In the genomic region with DNA sequence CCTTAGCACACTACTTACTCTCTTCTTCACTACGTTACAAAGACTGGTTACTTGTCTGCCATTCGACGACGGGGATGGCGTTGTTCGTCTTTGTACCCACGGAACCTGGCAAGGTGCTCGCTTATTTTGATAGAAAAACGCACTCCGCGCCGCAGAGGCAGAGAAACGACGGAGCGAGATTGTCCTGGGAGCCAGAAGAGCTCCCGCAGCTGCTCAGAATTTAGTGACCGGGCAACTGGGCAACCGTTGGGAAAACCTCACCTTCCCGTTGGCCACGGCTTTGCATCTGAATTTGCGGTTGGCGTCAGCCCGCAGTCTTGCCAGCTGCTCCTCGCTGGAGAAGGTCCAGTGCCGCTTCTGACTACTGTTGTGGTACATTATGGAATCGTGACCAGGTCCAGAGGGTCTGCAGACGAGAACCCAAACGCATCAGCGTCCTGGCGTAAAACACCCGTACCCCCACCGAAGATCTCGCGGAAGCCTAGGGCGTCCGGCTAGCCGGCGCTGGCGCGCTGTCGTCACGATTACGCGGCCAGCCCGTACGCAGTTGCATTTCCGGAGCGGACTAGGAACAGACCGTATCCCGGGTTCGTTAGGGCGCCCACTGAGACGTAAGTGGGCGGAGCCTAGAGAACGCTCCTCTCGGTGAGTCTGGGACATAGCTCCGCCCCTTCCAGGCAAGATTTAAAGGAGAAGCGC, we compare ENCODE assay signal across 2 cellular contexts.
A peak's percentile ranks its signal among the peaks of the same experiment; 100 is the strongest.
TF ChIP-seq lines count a peak whose summit lies in the region.

CCNH (minus strand) TSS at position 514 of the 699 bp plus-strand sequence; CDS start at position 378, 136 bp downstream.

TF ChIP-seq in IMR-90, 13 proteins besides CTCF, POLR2A, EP300 and RAD21:
- TF ChIP-seq MXI1 (IDR thresholded peaks at IDR 0.05; ENCODE audit: borderline replicate concordance, low read depth, low read length) = no peak
- 0 out of 2 replicates have a peak, but pooled peaks have one; percentile 7 for TF ChIP-seq MAFK (IDR thresholded peaks at IDR 0.05; ENCODE audit: low read depth, low read length)
- TF ChIP-seq, protein P1, sequence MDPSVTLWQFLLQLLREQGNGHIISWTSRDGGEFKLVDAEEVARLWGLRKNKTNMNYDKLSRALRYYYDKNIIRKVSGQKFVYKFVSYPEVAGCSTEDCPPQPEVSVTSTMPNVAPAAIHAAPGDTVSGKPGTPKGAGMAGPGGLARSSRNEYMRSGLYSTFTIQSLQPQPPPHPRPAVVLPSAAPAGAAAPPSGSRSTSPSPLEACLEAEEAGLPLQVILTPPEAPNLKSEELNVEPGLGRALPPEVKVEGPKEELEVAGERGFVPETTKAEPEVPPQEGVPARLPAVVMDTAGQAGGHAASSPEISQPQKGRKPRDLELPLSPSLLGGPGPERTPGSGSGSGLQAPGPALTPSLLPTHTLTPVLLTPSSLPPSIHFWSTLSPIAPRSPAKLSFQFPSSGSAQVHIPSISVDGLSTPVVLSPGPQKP (IDR thresholded peaks at IDR 0.05; ENCODE audit: borderline replicate concordance, low read depth, low read length) = no peak
- TF ChIP-seq, protein P2, sequence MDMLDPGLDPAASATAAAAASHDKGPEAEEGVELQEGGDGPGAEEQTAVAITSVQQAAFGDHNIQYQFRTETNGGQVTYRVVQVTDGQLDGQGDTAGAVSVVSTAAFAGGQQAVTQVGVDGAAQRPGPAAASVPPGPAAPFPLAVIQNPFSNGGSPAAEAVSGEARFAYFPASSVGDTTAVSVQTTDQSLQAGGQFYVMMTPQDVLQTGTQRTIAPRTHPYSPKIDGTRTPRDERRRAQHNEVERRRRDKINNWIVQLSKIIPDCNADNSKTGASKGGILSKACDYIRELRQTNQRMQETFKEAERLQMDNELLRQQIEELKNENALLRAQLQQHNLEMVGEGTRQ (IDR thresholded peaks at IDR 0.05; ENCODE audit: low read depth, low read length) = no peak
- TF ChIP-seq CEBPB (IDR thresholded peaks at IDR 0.05; ENCODE audit: low read depth, low read length) = peak; percentile 45; the same call in 1 of the 2 replicates
- TF ChIP-seq NFE2L2 (IDR thresholded peaks at IDR 0.05; ENCODE audit: low read depth, low read length) = no peak
- TF ChIP-seq RCOR1 (IDR thresholded peaks at IDR 0.05; ENCODE audit: insufficient replicate concordance, low read length) = no peak
- peak; percentile 76; the same call in 1 of the 2 replicates for TF ChIP-seq MAZ (IDR thresholded peaks at IDR 0.05; ENCODE audit: borderline replicate concordance, low read depth, low read length)
- peak; percentile 24; the same call in 1 of the 2 replicates for TF ChIP-seq FOS (IDR thresholded peaks at IDR 0.05; ENCODE audit: low read depth, low read length)
- TF ChIP-seq CHD1 (IDR thresholded peaks at IDR 0.05; ENCODE audit: low read depth, low read length) = no peak; the same call in 1 of the 2 replicates
- TF ChIP-seq RFX5 (IDR thresholded peaks at IDR 0.05; ENCODE audit: low read depth, low read length) = no peak
- no peak for TF ChIP-seq SMC3 (IDR thresholded peaks at IDR 0.05; ENCODE audit: low read depth, low read length)
- peak; percentile 36; the same call in 1 of the 2 replicates for TF ChIP-seq BHLHE40 (IDR thresholded peaks at IDR 0.05; ENCODE audit: low read depth, low read length)
TF ChIP-seq in IMR-90: peak in this region for 5.

TF ChIP-seq in endothelial cell of umbilical vein, 7 proteins besides CTCF, POLR2A, EP300 and RAD21:
- TF ChIP-seq MYC (IDR thresholded peaks at IDR 0.05; ENCODE audit: low read depth, low read length) (no peak), POLR2AphosphoS5 (IDR thresholded peaks at IDR 0.05; ENCODE audit: insufficient read depth, low read depth, low read length) (peak; percentile 87), JUN (IDR thresholded peaks at IDR 0.05; ENCODE audit: borderline replicate concordance, insufficient read depth, insufficient read length, low read depth) (no peak), EZH2 (IDR thresholded peaks at IDR 0.05; ENCODE audit: borderline replicate concordance, low read depth, low read length, severe bottlenecking) (no peak)
